In the genomic region with DNA sequence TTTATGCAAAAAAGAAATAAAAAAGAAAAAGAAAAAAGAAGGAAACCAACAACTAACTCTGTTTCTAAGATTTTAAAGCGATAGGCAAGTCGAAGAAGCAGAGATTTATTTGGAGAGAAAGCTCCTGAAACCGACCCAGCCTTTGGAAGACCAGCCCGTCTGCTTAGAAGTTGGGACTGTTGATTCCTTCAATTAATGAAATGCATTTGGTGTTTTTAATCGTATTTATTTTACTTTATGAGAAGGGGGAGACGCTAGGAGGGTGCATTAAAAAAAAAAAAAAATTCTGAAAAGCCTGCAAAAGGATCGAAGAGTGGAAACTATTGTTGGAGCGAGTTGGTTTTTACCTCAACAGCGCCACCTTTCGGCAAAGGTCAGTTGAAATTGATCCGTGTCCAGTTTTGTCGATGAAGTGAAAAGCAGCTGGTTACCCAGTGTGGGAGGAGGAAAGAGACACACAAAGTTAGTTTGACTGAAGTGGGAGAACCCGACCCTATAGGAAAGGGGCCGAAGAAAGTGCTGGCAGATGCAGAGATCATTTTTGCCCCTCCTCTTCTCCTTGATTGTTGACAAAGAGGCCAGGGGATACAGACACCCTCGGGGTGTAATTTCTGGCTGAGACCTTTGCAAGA, we compare ENCODE assay signal across 1 cellular context.
TF ChIP-seq lines count a peak whose summit lies in the region.

No MANE protein-coding gene starts in this region.

TF ChIP-seq in H1, 55 proteins besides CTCF, POLR2A, EP300 and RAD21 (continued from another document):
- TF ChIP-seq SIN3A (conservative IDR thresholded peaks at IDR 0.05 in 1 of 2, IDR thresholded peaks at IDR 0.05 in 1 of 2; ENCODE audit: low read depth in 1 of 2, low read length in 2 of 2), result 0 out of 4 replicates have a peak, but pooled peaks of 1 of the 2 experiments have one; percentile 19
